1 cellular context compared by ENCODE assay signal in genomic region chr19:45009625-45010255, GRCh38.
TF ChIP-seq lines count a peak whose summit lies in the region.

No MANE protein-coding gene starts in this region.

TF ChIP-seq in WTC11, 78 proteins besides CTCF, POLR2A, EP300 and RAD21 (continued from another document):
- TF ChIP-seq CDX4 (CRISPR knock-in tag; IDR thresholded peaks at IDR 0.05; ENCODE audit: borderline replicate concordance) (no peak), ZNF317 (CRISPR knock-in tag; IDR thresholded peaks at IDR 0.05; ENCODE audit: borderline replicate concordance, low read depth) (no peak), ZNF121 (CRISPR knock-in tag; IDR thresholded peaks at IDR 0.05) (no peak)
